1 cellular context compared by ENCODE assay signal in genomic region chr15:91865486-91865885, GRCh38.
TF ChIP-seq lines count a peak whose summit lies in the region.

No MANE protein-coding gene starts in this region.

TF ChIP-seq in SK-N-SH, 30 proteins besides CTCF, POLR2A, EP300 and RAD21 (continued from another document):
- TF ChIP-seq PBX3 (IDR thresholded peaks at IDR 0.05) (no peak), GABPA (IDR thresholded peaks at IDR 0.05; ENCODE audit: low read depth) (no peak), FOSL2 (IDR thresholded peaks at IDR 0.05; ENCODE audit: borderline replicate concordance, low read depth) (no peak), CHD2 (IDR thresholded peaks at IDR 0.05; ENCODE audit: low read length, partially characterized antibody) (no peak), RFX5 (IDR thresholded peaks at IDR 0.05; ENCODE audit: low read length) (no peak), MAX (IDR thresholded peaks at IDR 0.05; ENCODE audit: low read depth) (no peak), SMC3 (IDR thresholded peaks at IDR 0.05; ENCODE audit: low read depth, low read length) (no peak), NRF1 (IDR thresholded peaks at IDR 0.05; ENCODE audit: low read depth, low read length) (no peak), USF2 (IDR thresholded peaks at IDR 0.05; ENCODE audit: borderline replicate concordance, low read depth, low read length) (no peak), YY1 (IDR thresholded peaks at IDR 0.05; ENCODE audit: low read depth) (no peak), REST (IDR thresholded peaks at IDR 0.05; ENCODE audit: low read depth, low read length) (no peak), FOXJ3 (CRISPR knock-in tag; IDR thresholded peaks at IDR 0.05) (no peak), IRF3 (IDR thresholded peaks at IDR 0.05; ENCODE audit: low read depth, low read length) (no peak)
TF ChIP-seq in SK-N-SH: peak in this region for 0.
